In the genomic region with DNA sequence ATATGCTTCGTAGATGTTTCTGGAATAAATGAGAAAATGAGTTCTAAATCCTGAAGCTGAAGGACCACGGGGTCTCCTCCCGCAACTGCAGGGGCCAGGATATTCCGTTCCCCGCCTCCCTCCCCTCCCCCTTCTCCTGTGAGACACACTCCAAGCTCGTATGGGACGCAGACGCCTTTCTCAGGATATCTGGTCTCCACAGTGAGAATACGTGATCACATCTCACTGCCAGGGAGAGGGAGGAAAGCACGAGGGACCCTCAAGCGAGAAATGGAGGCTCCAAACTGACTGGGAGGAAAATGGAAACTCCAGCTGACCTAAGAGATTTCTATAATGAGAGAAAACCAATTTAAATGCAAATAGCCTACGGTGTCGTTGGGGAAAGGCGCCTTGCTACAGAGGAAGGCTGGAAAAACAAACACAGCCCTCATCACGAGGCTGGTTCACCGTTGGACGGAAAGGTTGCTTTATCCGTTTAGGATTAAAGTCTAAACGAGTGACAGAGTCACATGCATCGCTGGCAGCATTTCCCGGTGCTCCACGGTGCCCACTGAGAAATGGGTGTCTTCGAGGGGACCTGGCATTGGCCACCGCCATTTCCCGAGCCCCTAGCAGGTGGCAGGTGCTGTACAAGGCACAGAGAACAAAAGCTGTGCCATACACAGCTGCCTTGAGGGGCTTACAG, we compare ENCODE assay signal across 2 cellular contexts.
TF ChIP-seq lines count a peak whose summit lies in the region.

No MANE protein-coding gene starts in this region.

TF ChIP-seq in IMR-90, 13 proteins besides CTCF, POLR2A, EP300 and RAD21:
- TF ChIP-seq SMC3 (IDR thresholded peaks at IDR 0.05; ENCODE audit: low read depth, low read length), result no peak
- no peak for TF ChIP-seq RFX5 (IDR thresholded peaks at IDR 0.05; ENCODE audit: low read depth, low read length)
- TF ChIP-seq MAZ (IDR thresholded peaks at IDR 0.05; ENCODE audit: borderline replicate concordance, low read depth, low read length), result no peak
- no peak for TF ChIP-seq NFE2L2 (IDR thresholded peaks at IDR 0.05; ENCODE audit: low read depth, low read length)
- TF ChIP-seq, protein P1, sequence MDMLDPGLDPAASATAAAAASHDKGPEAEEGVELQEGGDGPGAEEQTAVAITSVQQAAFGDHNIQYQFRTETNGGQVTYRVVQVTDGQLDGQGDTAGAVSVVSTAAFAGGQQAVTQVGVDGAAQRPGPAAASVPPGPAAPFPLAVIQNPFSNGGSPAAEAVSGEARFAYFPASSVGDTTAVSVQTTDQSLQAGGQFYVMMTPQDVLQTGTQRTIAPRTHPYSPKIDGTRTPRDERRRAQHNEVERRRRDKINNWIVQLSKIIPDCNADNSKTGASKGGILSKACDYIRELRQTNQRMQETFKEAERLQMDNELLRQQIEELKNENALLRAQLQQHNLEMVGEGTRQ (IDR thresholded peaks at IDR 0.05; ENCODE audit: low read depth, low read length), result no peak
- no peak for TF ChIP-seq RCOR1 (IDR thresholded peaks at IDR 0.05; ENCODE audit: insufficient replicate concordance, low read length)
- no peak for TF ChIP-seq MXI1 (IDR thresholded peaks at IDR 0.05; ENCODE audit: borderline replicate concordance, low read depth, low read length)
- TF ChIP-seq, protein P2, sequence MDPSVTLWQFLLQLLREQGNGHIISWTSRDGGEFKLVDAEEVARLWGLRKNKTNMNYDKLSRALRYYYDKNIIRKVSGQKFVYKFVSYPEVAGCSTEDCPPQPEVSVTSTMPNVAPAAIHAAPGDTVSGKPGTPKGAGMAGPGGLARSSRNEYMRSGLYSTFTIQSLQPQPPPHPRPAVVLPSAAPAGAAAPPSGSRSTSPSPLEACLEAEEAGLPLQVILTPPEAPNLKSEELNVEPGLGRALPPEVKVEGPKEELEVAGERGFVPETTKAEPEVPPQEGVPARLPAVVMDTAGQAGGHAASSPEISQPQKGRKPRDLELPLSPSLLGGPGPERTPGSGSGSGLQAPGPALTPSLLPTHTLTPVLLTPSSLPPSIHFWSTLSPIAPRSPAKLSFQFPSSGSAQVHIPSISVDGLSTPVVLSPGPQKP (IDR thresholded peaks at IDR 0.05; ENCODE audit: borderline replicate concordance, low read depth, low read length), result no peak
- TF ChIP-seq CHD1 (IDR thresholded peaks at IDR 0.05; ENCODE audit: low read depth, low read length), result no peak
- TF ChIP-seq MAFK (IDR thresholded peaks at IDR 0.05; ENCODE audit: low read depth, low read length), result no peak
- TF ChIP-seq CEBPB (IDR thresholded peaks at IDR 0.05; ENCODE audit: low read depth, low read length), result no peak
- no peak for TF ChIP-seq FOS (IDR thresholded peaks at IDR 0.05; ENCODE audit: low read depth, low read length)
- TF ChIP-seq BHLHE40 (IDR thresholded peaks at IDR 0.05; ENCODE audit: low read depth, low read length), result no peak

TF ChIP-seq in H1, 55 proteins besides CTCF, POLR2A, EP300 and RAD21:
- TF ChIP-seq, protein P3, sequence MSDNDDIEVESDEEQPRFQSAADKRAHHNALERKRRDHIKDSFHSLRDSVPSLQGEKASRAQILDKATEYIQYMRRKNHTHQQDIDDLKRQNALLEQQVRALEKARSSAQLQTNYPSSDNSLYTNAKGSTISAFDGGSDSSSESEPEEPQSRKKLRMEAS (IDR thresholded peaks at IDR 0.05), result 0 out of 2 replicates have a peak, but pooled peaks have one; percentile 6
- TF ChIP-seq RBBP5 (IDR thresholded peaks at IDR 0.05; ENCODE audit: borderline replicate concordance, low read depth, low read length) (peak; percentile 33; the same call in 1 of the 2 replicates), TCF12 (IDR thresholded peaks at IDR 0.05; ENCODE audit: low read depth, low read length) (no peak), ASH2L (IDR thresholded peaks at IDR 0.05; ENCODE audit: low read length) (peak; percentile 73), SIN3A (conservative IDR thresholded peaks at IDR 0.05 in 1 of 2, IDR thresholded peaks at IDR 0.05 in 1 of 2; ENCODE audit: low read depth in 1 of 2, low read length in 2 of 2) (no peak)
